Comparison of ENCODE assay signal across 1 cellular context in the genomic region with DNA sequence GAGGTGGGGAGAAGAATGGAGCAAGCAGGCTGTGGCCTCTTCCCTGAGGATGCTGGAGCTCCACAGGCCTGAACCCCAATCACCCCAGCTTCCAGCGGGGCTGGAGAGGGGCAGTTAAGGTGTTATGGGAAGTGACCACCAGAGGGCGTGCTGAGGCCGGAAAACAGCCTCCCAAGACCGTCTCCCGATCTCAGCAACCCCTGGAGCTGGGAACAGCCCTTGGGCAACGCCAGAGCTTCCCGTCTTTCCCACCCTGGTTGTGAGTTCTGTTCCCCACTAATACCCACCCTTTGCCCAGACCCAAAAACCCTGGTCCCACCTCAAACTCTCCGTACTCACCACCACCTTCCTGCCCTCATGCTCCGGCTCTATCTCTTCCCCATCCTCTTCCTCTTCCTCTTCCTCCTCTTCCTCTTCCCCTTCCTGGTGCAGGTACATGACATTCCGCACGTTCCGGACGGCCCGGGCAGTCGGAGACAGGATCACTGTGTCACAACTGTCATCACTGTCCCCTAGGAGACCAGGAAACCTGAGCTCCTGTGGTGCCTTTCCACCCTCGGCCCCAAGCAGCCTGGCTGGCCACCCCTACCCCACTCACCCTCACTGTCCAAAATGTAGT.
TF ChIP-seq lines count a peak whose summit lies in the region.

No MANE protein-coding gene starts in this region.

TF ChIP-seq in HEK293, 187 proteins besides CTCF, POLR2A, EP300 and RAD21 (continued from another document):
- TF ChIP-seq, protein P1, sequence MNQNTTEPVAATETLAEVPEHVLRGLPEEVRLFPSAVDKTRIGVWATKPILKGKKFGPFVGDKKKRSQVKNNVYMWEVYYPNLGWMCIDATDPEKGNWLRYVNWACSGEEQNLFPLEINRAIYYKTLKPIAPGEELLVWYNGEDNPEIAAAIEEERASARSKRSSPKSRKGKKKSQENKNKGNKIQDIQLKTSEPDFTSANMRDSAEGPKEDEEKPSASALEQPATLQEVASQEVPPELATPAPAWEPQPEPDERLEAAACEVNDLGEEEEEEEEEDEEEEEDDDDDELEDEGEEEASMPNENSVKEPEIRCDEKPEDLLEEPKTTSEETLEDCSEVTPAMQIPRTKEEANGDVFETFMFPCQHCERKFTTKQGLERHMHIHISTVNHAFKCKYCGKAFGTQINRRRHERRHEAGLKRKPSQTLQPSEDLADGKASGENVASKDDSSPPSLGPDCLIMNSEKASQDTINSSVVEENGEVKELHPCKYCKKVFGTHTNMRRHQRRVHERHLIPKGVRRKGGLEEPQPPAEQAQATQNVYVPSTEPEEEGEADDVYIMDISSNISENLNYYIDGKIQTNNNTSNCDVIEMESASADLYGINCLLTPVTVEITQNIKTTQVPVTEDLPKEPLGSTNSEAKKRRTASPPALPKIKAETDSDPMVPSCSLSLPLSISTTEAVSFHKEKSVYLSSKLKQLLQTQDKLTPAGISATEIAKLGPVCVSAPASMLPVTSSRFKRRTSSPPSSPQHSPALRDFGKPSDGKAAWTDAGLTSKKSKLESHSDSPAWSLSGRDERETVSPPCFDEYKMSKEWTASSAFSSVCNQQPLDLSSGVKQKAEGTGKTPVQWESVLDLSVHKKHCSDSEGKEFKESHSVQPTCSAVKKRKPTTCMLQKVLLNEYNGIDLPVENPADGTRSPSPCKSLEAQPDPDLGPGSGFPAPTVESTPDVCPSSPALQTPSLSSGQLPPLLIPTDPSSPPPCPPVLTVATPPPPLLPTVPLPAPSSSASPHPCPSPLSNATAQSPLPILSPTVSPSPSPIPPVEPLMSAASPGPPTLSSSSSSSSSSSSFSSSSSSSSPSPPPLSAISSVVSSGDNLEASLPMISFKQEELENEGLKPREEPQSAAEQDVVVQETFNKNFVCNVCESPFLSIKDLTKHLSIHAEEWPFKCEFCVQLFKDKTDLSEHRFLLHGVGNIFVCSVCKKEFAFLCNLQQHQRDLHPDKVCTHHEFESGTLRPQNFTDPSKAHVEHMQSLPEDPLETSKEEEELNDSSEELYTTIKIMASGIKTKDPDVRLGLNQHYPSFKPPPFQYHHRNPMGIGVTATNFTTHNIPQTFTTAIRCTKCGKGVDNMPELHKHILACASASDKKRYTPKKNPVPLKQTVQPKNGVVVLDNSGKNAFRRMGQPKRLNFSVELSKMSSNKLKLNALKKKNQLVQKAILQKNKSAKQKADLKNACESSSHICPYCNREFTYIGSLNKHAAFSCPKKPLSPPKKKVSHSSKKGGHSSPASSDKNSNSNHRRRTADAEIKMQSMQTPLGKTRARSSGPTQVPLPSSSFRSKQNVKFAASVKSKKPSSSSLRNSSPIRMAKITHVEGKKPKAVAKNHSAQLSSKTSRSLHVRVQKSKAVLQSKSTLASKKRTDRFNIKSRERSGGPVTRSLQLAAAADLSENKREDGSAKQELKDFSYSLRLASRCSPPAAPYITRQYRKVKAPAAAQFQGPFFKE (tag by site-specific recombination; IDR thresholded peaks at IDR 0.05; ENCODE audit: borderline replicate concordance): no peak
- TF ChIP-seq ZXDB (tag by site-specific recombination; IDR thresholded peaks at IDR 0.05): peak; percentile 44; the same call in 1 of the 2 replicates
- TF ChIP-seq IKZF3 (tag by site-specific recombination; IDR thresholded peaks at IDR 0.05): peak; percentile 97
- TF ChIP-seq, protein P2, sequence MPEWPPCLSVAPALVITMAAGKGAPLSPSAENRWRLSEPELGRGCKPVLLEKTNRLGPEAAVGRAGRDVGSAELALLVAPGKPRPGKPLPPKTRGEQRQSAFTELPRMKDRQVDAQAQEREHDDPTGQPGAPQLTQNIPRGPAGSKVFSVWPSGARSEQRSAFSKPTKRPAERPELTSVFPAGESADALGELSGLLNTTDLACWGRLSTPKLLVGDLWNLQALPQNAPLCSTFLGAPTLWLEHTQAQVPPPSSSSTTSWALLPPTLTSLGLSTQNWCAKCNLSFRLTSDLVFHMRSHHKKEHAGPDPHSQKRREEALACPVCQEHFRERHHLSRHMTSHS (tag by site-specific recombination; IDR thresholded peaks at IDR 0.05): peak; percentile 26; the same call in 1 of the 2 replicates
- 0 out of 2 replicates have a peak, but pooled peaks have one; percentile 17 for TF ChIP-seq ZNF629 (tag by site-specific recombination; IDR thresholded peaks at IDR 0.05)
- peak; percentile 93 for TF ChIP-seq ZNF654 (tag by site-specific recombination; IDR thresholded peaks at IDR 0.05; ENCODE audit: low read depth)
- peak; percentile 82 for TF ChIP-seq ZNF366 (tag by site-specific recombination; conservative IDR thresholded peaks at IDR 0.05)
- TF ChIP-seq ZBTB21 (tag by site-specific recombination; IDR thresholded peaks at IDR 0.05): no peak
- TF ChIP-seq SP7 (tag by site-specific recombination; IDR thresholded peaks at IDR 0.05): peak; percentile 39; the same call in 1 of the 2 replicates
- TF ChIP-seq, protein P3, sequence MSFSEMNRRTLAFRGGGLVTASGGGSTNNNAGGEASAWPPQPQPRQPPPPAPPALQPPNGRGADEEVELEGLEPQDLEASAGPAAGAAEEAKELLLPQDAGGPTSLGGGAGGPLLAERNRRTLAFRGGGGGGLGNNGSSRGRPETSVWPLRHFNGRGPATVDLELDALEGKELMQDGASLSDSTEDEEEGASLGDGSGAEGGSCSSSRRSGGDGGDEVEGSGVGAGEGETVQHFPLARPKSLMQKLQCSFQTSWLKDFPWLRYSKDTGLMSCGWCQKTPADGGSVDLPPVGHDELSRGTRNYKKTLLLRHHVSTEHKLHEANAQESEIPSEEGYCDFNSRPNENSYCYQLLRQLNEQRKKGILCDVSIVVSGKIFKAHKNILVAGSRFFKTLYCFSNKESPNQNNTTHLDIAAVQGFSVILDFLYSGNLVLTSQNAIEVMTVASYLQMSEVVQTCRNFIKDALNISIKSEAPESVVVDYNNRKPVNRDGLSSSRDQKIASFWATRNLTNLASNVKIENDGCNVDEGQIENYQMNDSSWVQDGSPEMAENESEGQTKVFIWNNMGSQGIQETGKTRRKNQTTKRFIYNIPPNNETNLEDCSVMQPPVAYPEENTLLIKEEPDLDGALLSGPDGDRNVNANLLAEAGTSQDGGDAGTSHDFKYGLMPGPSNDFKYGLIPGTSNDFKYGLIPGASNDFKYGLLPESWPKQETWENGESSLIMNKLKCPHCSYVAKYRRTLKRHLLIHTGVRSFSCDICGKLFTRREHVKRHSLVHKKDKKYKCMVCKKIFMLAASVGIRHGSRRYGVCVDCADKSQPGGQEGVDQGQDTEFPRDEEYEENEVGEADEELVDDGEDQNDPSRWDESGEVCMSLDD (tag by site-specific recombination; IDR thresholded peaks at IDR 0.05): peak; percentile 93
- TF ChIP-seq ZBTB48 (tag by site-specific recombination; IDR thresholded peaks at IDR 0.05): peak; percentile 51; the same call in 1 of the 2 replicates
- no peak for TF ChIP-seq ZNF560 (tag by site-specific recombination; IDR thresholded peaks at IDR 0.05; ENCODE audit: borderline replicate concordance)
- TF ChIP-seq GFI1B (tag by site-specific recombination; IDR thresholded peaks at IDR 0.05): no peak
- TF ChIP-seq ZEB2 (tag by site-specific recombination; IDR thresholded peaks at IDR 0.05): peak; percentile 59
- 0 out of 2 replicates have a peak, but pooled peaks have one; percentile 9 for TF ChIP-seq SP2 (tag by site-specific recombination; IDR thresholded peaks at IDR 0.05)
- TF ChIP-seq GLIS1 (tag by site-specific recombination; IDR thresholded peaks at IDR 0.05): 0 out of 2 replicates have a peak, but pooled peaks have one; percentile 33
- TF ChIP-seq, protein P4, sequence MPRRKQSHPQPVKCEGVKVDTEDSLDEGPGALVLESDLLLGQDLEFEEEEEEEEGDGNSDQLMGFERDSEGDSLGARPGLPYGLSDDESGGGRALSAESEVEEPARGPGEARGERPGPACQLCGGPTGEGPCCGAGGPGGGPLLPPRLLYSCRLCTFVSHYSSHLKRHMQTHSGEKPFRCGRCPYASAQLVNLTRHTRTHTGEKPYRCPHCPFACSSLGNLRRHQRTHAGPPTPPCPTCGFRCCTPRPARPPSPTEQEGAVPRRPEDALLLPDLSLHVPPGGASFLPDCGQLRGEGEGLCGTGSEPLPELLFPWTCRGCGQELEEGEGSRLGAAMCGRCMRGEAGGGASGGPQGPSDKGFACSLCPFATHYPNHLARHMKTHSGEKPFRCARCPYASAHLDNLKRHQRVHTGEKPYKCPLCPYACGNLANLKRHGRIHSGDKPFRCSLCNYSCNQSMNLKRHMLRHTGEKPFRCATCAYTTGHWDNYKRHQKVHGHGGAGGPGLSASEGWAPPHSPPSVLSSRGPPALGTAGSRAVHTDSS (tag by site-specific recombination; IDR thresholded peaks at IDR 0.05): peak; percentile 99
- TF ChIP-seq, protein P5, sequence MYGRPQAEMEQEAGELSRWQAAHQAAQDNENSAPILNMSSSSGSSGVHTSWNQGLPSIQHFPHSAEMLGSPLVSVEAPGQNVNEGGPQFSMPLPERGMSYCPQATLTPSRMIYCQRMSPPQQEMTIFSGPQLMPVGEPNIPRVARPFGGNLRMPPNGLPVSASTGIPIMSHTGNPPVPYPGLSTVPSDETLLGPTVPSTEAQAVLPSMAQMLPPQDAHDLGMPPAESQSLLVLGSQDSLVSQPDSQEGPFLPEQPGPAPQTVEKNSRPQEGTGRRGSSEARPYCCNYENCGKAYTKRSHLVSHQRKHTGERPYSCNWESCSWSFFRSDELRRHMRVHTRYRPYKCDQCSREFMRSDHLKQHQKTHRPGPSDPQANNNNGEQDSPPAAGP (tag by site-specific recombination; IDR thresholded peaks at IDR 0.05): peak; percentile 84
- TF ChIP-seq ZNF335 (tag by site-specific recombination; conservative IDR thresholded peaks at IDR 0.05): 0 out of 2 replicates have a peak, but pooled peaks have one; percentile 30
- TF ChIP-seq ZBTB17 (tag by site-specific recombination; IDR thresholded peaks at IDR 0.05): peak; percentile 42; the same call in 1 of the 2 replicates
- peak; percentile 43; the same call in 1 of the 2 replicates for TF ChIP-seq ZBTB20 (tag by site-specific recombination; IDR thresholded peaks at IDR 0.05)
- 0 out of 2 replicates have a peak, but pooled peaks have one; percentile 7 for TF ChIP-seq KLF9 (tag by site-specific recombination; IDR thresholded peaks at IDR 0.05; ENCODE audit: low read depth)
- TF ChIP-seq, protein P6, sequence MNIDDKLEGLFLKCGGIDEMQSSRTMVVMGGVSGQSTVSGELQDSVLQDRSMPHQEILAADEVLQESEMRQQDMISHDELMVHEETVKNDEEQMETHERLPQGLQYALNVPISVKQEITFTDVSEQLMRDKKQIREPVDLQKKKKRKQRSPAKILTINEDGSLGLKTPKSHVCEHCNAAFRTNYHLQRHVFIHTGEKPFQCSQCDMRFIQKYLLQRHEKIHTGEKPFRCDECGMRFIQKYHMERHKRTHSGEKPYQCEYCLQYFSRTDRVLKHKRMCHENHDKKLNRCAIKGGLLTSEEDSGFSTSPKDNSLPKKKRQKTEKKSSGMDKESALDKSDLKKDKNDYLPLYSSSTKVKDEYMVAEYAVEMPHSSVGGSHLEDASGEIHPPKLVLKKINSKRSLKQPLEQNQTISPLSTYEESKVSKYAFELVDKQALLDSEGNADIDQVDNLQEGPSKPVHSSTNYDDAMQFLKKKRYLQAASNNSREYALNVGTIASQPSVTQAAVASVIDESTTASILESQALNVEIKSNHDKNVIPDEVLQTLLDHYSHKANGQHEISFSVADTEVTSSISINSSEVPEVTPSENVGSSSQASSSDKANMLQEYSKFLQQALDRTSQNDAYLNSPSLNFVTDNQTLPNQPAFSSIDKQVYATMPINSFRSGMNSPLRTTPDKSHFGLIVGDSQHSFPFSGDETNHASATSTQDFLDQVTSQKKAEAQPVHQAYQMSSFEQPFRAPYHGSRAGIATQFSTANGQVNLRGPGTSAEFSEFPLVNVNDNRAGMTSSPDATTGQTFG (tag by site-specific recombination; IDR thresholded peaks at IDR 0.05; ENCODE audit: borderline replicate concordance): no peak
- TF ChIP-seq ZNF341 (tag by site-specific recombination; IDR thresholded peaks at IDR 0.05; ENCODE audit: low read depth): peak; percentile 77
- no peak for TF ChIP-seq REPIN1 (tag by site-specific recombination; IDR thresholded peaks at IDR 0.05; ENCODE audit: low read depth)
- TF ChIP-seq ZNF660 (tag by site-specific recombination; IDR thresholded peaks at IDR 0.05): peak; percentile 40; the same call in 1 of the 2 replicates
- TF ChIP-seq ZNF391 (tag by site-specific recombination; IDR thresholded peaks at IDR 0.05; ENCODE audit: borderline replicate concordance, low read depth): 0 out of 2 replicates have a peak, but pooled peaks have one; percentile 35
- 0 out of 2 replicates have a peak, but pooled peaks have one; percentile 14 for TF ChIP-seq ZIC2 (tag by site-specific recombination; IDR thresholded peaks at IDR 0.05)
- TF ChIP-seq, protein P7, sequence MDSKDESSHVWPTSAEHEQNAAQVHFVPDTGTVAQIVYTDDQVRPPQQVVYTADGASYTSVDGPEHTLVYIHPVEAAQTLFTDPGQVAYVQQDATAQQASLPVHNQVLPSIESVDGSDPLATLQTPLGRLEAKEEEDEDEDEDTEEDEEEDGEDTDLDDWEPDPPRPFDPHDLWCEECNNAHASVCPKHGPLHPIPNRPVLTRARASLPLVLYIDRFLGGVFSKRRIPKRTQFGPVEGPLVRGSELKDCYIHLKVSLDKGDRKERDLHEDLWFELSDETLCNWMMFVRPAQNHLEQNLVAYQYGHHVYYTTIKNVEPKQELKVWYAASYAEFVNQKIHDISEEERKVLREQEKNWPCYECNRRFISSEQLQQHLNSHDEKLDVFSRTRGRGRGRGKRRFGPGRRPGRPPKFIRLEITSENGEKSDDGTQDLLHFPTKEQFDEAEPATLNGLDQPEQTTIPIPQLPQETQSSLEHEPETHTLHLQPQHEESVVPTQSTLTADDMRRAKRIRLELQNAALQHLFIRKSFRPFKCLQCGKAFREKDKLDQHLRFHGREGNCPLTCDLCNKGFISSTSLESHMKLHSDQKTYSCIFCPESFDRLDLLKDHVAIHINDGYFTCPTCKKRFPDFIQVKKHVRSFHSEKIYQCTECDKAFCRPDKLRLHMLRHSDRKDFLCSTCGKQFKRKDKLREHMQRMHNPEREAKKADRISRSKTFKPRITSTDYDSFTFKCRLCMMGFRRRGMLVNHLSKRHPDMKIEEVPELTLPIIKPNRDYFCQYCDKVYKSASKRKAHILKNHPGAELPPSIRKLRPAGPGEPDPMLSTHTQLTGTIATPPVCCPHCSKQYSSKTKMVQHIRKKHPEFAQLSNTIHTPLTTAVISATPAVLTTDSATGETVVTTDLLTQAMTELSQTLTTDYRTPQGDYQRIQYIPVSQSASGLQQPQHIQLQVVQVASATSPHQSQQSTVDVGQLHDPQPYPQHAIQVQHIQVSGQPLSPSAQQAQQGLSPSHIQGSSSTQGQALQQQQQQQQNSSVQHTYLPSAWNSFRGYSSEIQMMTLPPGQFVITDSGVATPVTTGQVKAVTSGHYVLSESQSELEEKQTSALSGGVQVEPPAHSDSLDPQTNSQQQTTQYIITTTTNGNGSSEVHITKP (tag by site-specific recombination; IDR thresholded peaks at IDR 0.05): peak; percentile 13; the same call in 1 of the 2 replicates
- TF ChIP-seq ZNF600 (tag by site-specific recombination; IDR thresholded peaks at IDR 0.05): peak; percentile 99
